In genomic region chr18:44671914-44672313, GRCh38 we compare ENCODE assay signal across 23 cellular contexts.
"Had no signal": no experiment of that assay in that cellular context is flagged by ENCODE, and none has a peak within 500 bp of the region (broad histone marks: within the 10 kb centered on the region; RNA-seq: fewer than 3 reads in every experiment).

No MANE protein-coding gene starts in this region.

- H3K27ac ChIP-seq: gastrocnemius medialis, lower lobe of right lung, psoas muscle, thyroid gland had no signal

- ATAC-seq: effector memory CD8-positive, alpha-beta T cell; gastrocnemius medialis; left ventricle myocardium superior; lower lobe of right lung; psoas muscle; right cardiac atrium; stimulated activated naive CD8-positive, alpha-beta T cell treated with anti-CD3 and anti-CD28 coated beads, Interleukin-15, amount 100 ng/mL, for 72 hours had no signal

- H3K27me3 ChIP-seq: gastrocnemius medialis, thyroid gland had no signal

- H3K9me3 ChIP-seq: gastrocnemius medialis, lower lobe of right lung, psoas muscle, thyroid gland had no signal

- DNase-seq: cerebellar nuclear complex; cortex of kidney; effector memory CD8-positive, alpha-beta T cell; foreskin fibroblast; gastrocnemius medialis; head of caudate nucleus; left ventricle myocardium superior; lower lobe of right lung; nephron progenitor cell; nucleus accumbens; posterior cingulate gyrus; psoas muscle; right cardiac atrium; small intestine; stimulated activated CD4-positive, alpha-beta T cell treated with anti-CD3 and anti-CD28 coated beads, Interleukin-12 subunit alpha, Interleukin-12 subunit beta, amount 100 ng/mL, for 4 hours; stimulated activated CD4-positive, alpha-beta T cell treated with anti-CD3 and anti-CD28 coated beads, Interleukin-1b, Interleukin-23, amount 100 ng/mL, for 48 hours; stimulated activated CD4-positive, alpha-beta T cell treated with anti-CD3 and anti-CD28 coated beads, Interleukin-4, amount 100 ng/mL, for 1 hour; stimulated activated CD8-positive, alpha-beta memory T cell treated with anti-CD3 and anti-CD28 coated beads, Interleukin-4, amount 100 ng/mL, for 48 hours; stimulated activated naive CD4-positive, alpha-beta T cell; stimulated activated naive CD8-positive, alpha-beta T cell treated with anti-CD3 and anti-CD28 coated beads, Interleukin-15, amount 100 ng/mL, for 72 hours; thyroid gland had no signal

- FAIRE-seq: endometrium, small intestine, urothelium cell line had no signal

- H3K4me3 ChIP-seq: gastrocnemius medialis, lower lobe of right lung, psoas muscle, thyroid gland had no signal

- H3K36me3 ChIP-seq: gastrocnemius medialis, lower lobe of right lung, thyroid gland had no signal

- H3K4me1 ChIP-seq: gastrocnemius medialis, lower lobe of right lung, psoas muscle, thyroid gland had no signal
